ENCODE assay signal across 10 cellular contexts in genomic region chr16:11780988-11781680, GRCh38. TPM values are rescaled to one million over a fixed set of nuclear protein-coding genes. Genes with fewer than 3 reads are reported as not detected.
DNase-seq lines count a peak whose midpoint lies in the region; ATAC-seq and TF ChIP-seq lines count a peak whose summit lies in the region.
"Had no signal": no experiment of that assay in that cellular context is flagged by ENCODE, and none has a peak within 500 bp of the region (broad histone marks: within the 10 kb centered on the region; RNA-seq: fewer than 3 reads in every experiment).

No MANE protein-coding gene starts in this region.

- no peaks in the 10 kb centered on the region for H3K36me3 Mint-ChIP-seq in activated naive CD8-positive, alpha-beta T cell
- H3K36me3 Mint-ChIP-seq in naive thymus-derived CD8-positive, alpha-beta T cell = peaks cover 0 to 49% (median 5%) of the 10 kb centered on the region in 3 donors

- DNase-seq in D341Med (ENCODE audit: low spot score) (peak; percentile 37), NCI-H1105 treated with DMSO at 0.1 percent for 48 hours (lab: John Stamatoyannopoulos, UW) (peak; percentile 85), lower leg skin (ENCODE audit: low spot score in 2 of 2) (no peak)
- DNase-seq in naive thymus-derived CD8-positive, alpha-beta T cell = no peak
- DNase-seq: GDM1, NCI-H774 had no signal

- no peak for TF ChIP-seq CTCF in lower leg skin (IDR thresholded peaks at IDR 0.05)

- no peak overlapping the region for H3K4me3 Mint-ChIP-seq in activated naive CD8-positive, alpha-beta T cell
- peak overlapping the region in 1 of 10 donors; percentile 54 for H3K4me3 Mint-ChIP-seq in naive thymus-derived CD8-positive, alpha-beta T cell

- no peak for TF ChIP-seq POLR2A in lower leg skin (IDR thresholded peaks at IDR 0.05)

- H3K27ac Mint-ChIP-seq in activated naive CD8-positive, alpha-beta T cell = peak overlapping the region; percentile 99
- peak overlapping the region; percentile 32 to 99 (median 94) for H3K27ac Mint-ChIP-seq in naive thymus-derived CD8-positive, alpha-beta T cell

- H3K4me1 Mint-ChIP-seq in activated naive CD8-positive, alpha-beta T cell (ENCODE audit: low read depth) = peaks cover 46% of the 10 kb centered on the region
- H3K4me1 Mint-ChIP-seq in naive thymus-derived CD8-positive, alpha-beta T cell = peaks cover 9 to 44% (median 33%) of the 10 kb centered on the region in 4 donors

- H3K9me3 Mint-ChIP-seq in activated naive CD8-positive, alpha-beta T cell (ENCODE audit: low read depth) = no peaks in the 10 kb centered on the region
- no peaks in the 10 kb centered on the region for H3K9me3 Mint-ChIP-seq in naive thymus-derived CD8-positive, alpha-beta T cell

- no peaks in the 10 kb centered on the region for H3K27me3 Mint-ChIP-seq in activated naive CD8-positive, alpha-beta T cell
- H3K27me3 Mint-ChIP-seq in naive thymus-derived CD8-positive, alpha-beta T cell = no peaks in the 10 kb centered on the region

- POLR2A ChIA-PET in naive thymus-derived CD8-positive, alpha-beta T cell (lab: Charles Lee) = interaction anchor here (0.7 to 4.6 kb wide), 2 partner anchors 16 to 56 kb away, joined by 3 to 21 read pairs; partner anchors contain the start of gene ZC3H7A

- intact Hi-C loops in lower leg skin (cut with DNase I; ENCODE audit: low total_unique reads) = no loop called here

- no peak for ATAC-seq in naive thymus-derived CD8-positive, alpha-beta T cell
- ATAC-seq in GM21526 (IDR thresholded peaks at IDR 0.05; ENCODE audit: low FRiP score, unreplicated experiment) (no peak), GM19467 (IDR thresholded peaks at IDR 0.05; ENCODE audit: unreplicated experiment) (no peak), HG02840 (IDR thresholded peaks at IDR 0.05; ENCODE audit: low FRiP score, unreplicated experiment) (no peak)

- H3K4me3 ChIP-seq in lower leg skin (ENCODE audit: low read depth, poor library complexity, severe bottlenecking) = no peak overlapping the region

- WGBS in lower leg skin, 2 donors = 71 to 78% methylated on average over 4 of the region's 4 CpGs

RNA-seq across cellular contexts. Expression of gene ZC3H7A, which starts 15.9 kb away (rescaled TPM):
- total RNA-seq in naive thymus-derived CD8-positive, alpha-beta T cell = 10 to 100 TPM; 71.0 to 72.2 TPM
- 10 to 100 TPM; 29.7 to 35.1 (median 32.3) TPM for polyA plus RNA-seq in naive thymus-derived CD8-positive, alpha-beta T cell
- 10 to 100 TPM; 22.0 to 46.6 (median 31.3) TPM for total RNA-seq in lower leg skin

RNA-seq across cellular contexts. Expression of gene TXNDC11, which starts 38.5 kb away (rescaled TPM):
- 10 to 100 TPM; 35.3 to 41.8 TPM for total RNA-seq in naive thymus-derived CD8-positive, alpha-beta T cell
- 10 to 100 TPM; 31.8 to 46.8 (median 35.4) TPM for polyA plus RNA-seq in naive thymus-derived CD8-positive, alpha-beta T cell
- total RNA-seq in lower leg skin = 10 to 100 TPM; 27.7 to 47.8 (median 40.0) TPM

Comparison
In these comparisons a context has a peak if more than half of its experiments do, and no peak if none do; other contexts are left out.
1. DNase-seq: peak in D341Med (single experiment) and NCI-H1105 treated with DMSO at 0.1 percent for 48 hours (single experiment); none in naive thymus-derived CD8-positive, alpha-beta T cell (0 of 10) and lower leg skin (0 of 2).